In genomic region chr5:172071244-172071875, GRCh38 we compare ENCODE assay signal across 1 cellular context.
TF ChIP-seq lines count a peak whose summit lies in the region.

No MANE protein-coding gene starts in this region.

TF ChIP-seq in GM23338, 12 proteins besides CTCF, POLR2A, EP300 and RAD21 (continued from another document):
- no peak for TF ChIP-seq ZNF462 (CRISPR knock-in tag; IDR thresholded peaks at IDR 0.05)
- TF ChIP-seq ZNF331 (CRISPR knock-in tag; IDR thresholded peaks at IDR 0.05; ENCODE audit: low read depth), result no peak
- TF ChIP-seq EZH2 (IDR thresholded peaks at IDR 0.05; ENCODE audit: low read depth, unreplicated experiment), result no peak
- no peak for TF ChIP-seq CREB1 (CRISPR knock-in tag; IDR thresholded peaks at IDR 0.05; ENCODE audit: low read depth)
- TF ChIP-seq REST (IDR thresholded peaks at IDR 0.05; ENCODE audit: unreplicated experiment), result no peak
- no peak for TF ChIP-seq JUNB (IDR thresholded peaks at IDR 0.05; ENCODE audit: unreplicated experiment)
- no peak for TF ChIP-seq ETS1 (IDR thresholded peaks at IDR 0.05)
- TF ChIP-seq STAT1 (IDR thresholded peaks at IDR 0.05; ENCODE audit: unreplicated experiment), result no peak
- TF ChIP-seq POLR2AphosphoS5 (IDR thresholded peaks at IDR 0.05; ENCODE audit: low read depth), result no peak
